ENCODE assay signal across 22 cellular contexts in the genomic region with DNA sequence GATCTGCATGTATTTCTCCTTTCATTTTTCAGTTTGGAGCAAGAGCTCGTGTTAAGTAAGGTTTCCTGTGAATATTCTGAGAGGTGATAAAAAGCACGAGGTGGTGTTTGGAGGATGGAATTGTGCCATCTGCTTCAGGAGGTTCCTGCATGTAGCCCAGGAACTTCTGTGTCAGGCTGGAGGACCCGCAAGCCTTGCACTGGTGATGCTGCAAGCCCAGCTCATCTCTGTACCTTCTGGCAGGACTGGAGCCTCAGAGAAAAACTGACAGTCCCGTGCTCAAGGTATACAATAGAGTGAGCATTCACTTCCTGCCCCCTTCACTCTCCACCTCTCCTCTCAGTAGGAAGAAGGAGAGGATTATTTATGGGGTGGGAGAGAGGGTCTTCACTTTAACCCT.
DNase-seq lines count a peak whose midpoint lies in the region; ATAC-seq, FAIRE-seq and TF ChIP-seq lines count a peak whose summit lies in the region.
"Had no signal": no experiment of that assay in that cellular context is flagged by ENCODE, and none has a peak within 500 bp of the region (broad histone marks: within the 10 kb centered on the region; RNA-seq: fewer than 3 reads in every experiment).

No MANE protein-coding gene starts in this region.

- no peak overlapping the region for H3K9ac ChIP-seq in astrocyte (ENCODE audit: low read length)
- H3K9ac ChIP-seq: KMS-11 had no signal

- no peaks in the 10 kb centered on the region for H3K79me2 ChIP-seq in astrocyte (ENCODE audit: insufficient read depth, low read length)

- H3K9me3 Mint-ChIP-seq in T-helper 1 cell treated with Interleukin-12 subunit alpha and Interleukin-12 subunit beta and Interleukin-4 antibody, amounts not matched to agents 30 μg/mL and 1 μg/mL, for 36 hours: no peaks in the 10 kb centered on the region
- H3K9me3 Mint-ChIP-seq in astrocyte (ENCODE audit: unreplicated experiment) (peaks cover 3% of the 10 kb centered on the region), mesothelial cell of epicardium (peaks cover 13% of the 10 kb centered on the region)

- H3K4me3 ChIP-seq in astrocyte (ENCODE audit: insufficient read depth, low read depth, low read length) (no peak overlapping the region), sigmoid colon (no peak overlapping the region), upper lobe of right lung (no peak overlapping the region)

- DNase-seq in T-helper 1 cell (no peak), astrocyte (ENCODE audit: low read depth) (no peak), mesothelial cell of epicardium (ENCODE audit: low spot score in 2 of 2, unreplicated experiment in 2 of 2) (no peak), sigmoid colon (no peak), upper lobe of right lung (no peak), GM19240 (ENCODE audit: insufficient read length, low spot score) (no peak), C1 segment of cervical spinal cord (lab: John Stamatoyannopoulos, UW) (no peak)
- DNase-seq: 8988T; Caco-2; CD4-positive, CD25-positive, alpha-beta regulatory T cell; DMS53; EL; MV-4-11; NCI-H1694 treated with DMSO at 0.1 percent for 48 hours; NCI-H774; OCI-M1; SHP77 treated with DMSO at 0.1 percent for 48 hours had no signal

- 62 to 73% methylated on average over 4 of the region's 4 CpGs for WGBS in sigmoid colon, 2 donors

- H3K27ac ChIP-seq in astrocyte (ENCODE audit: low read depth, low read length) (no peak overlapping the region), sigmoid colon (peak overlapping the region in 3 of 4 donors; percentile 34 to 45 (median 44)), upper lobe of right lung (no peak overlapping the region)
- H3K27ac ChIP-seq: KMS-11 had no signal

- no peak overlapping the region for H3K4me2 ChIP-seq in astrocyte (ENCODE audit: low read length)
- H3K4me2 ChIP-seq: KMS-11 had no signal

- no peak overlapping the region for H3K4me3 Mint-ChIP-seq in T-helper 1 cell treated with Interleukin-12 subunit alpha and Interleukin-12 subunit beta and Interleukin-4 antibody, amounts not matched to agents 30 μg/mL and 1 μg/mL, for 36 hours
- H3K4me3 Mint-ChIP-seq in astrocyte (ENCODE audit: unreplicated experiment): peak overlapping the region; percentile 14
- H3K4me3 Mint-ChIP-seq in mesothelial cell of epicardium: no peak overlapping the region
- H3K4me3 Mint-ChIP-seq: B cell; CD4-positive, CD25-positive, alpha-beta regulatory T cell had no signal

- TF ChIP-seq CTCF in astrocyte (IDR thresholded peaks at IDR 0.05; ENCODE audit: insufficient read depth, low read depth, low read length): no peak
- TF ChIP-seq CTCF in mesothelial cell of epicardium (IDR thresholded peaks at IDR 0.05; ENCODE audit: unreplicated experiment): no peak
- no peak for TF ChIP-seq CTCF in sigmoid colon (IDR thresholded peaks at IDR 0.05)
- TF ChIP-seq CTCF in upper lobe of right lung (IDR thresholded peaks at IDR 0.05): no peak

- no peaks in the 10 kb centered on the region for H4K20me1 ChIP-seq in astrocyte (ENCODE audit: insufficient read depth, low read length)

- no peak overlapping the region for H2AFZ ChIP-seq in astrocyte (ENCODE audit: low read depth, low read length)

- no peak for ATAC-seq in upper lobe of right lung

- intact Hi-C loops in sigmoid colon (cut with DNase I) (loop anchor here (10.0 kb wide), 2 partner anchors 242 to 798 kb away; partner anchors contain the start of genes CCDC6 and RHOBTB1), upper lobe of right lung (cut with DNase I) (no loop called here)

- H3K4me1 Mint-ChIP-seq in T-helper 1 cell treated with Interleukin-12 subunit alpha and Interleukin-12 subunit beta and Interleukin-4 antibody, amounts not matched to agents 30 μg/mL and 1 μg/mL, for 36 hours (ENCODE audit: low read depth): peaks cover 2% of the 10 kb centered on the region
- H3K4me1 Mint-ChIP-seq in astrocyte (ENCODE audit: low read depth, unreplicated experiment) (peaks cover 5% of the 10 kb centered on the region), mesothelial cell of epicardium (peaks cover 36% of the 10 kb centered on the region)
- H3K4me1 Mint-ChIP-seq: B cell; CD4-positive, CD25-positive, alpha-beta regulatory T cell had no signal

- H3K9me3 ChIP-seq in astrocyte (ENCODE audit: insufficient read depth, low read depth, low read length) (no peaks in the 10 kb centered on the region), sigmoid colon (no peaks in the 10 kb centered on the region), upper lobe of right lung (no peaks in the 10 kb centered on the region)

- peak overlapping the region; percentile 7 for H3K27ac Mint-ChIP-seq in T-helper 1 cell treated with Interleukin-12 subunit alpha and Interleukin-12 subunit beta and Interleukin-4 antibody, amounts not matched to agents 30 μg/mL and 1 μg/mL, for 36 hours
- no peak overlapping the region for H3K27ac Mint-ChIP-seq in astrocyte (ENCODE audit: unreplicated experiment)
- H3K27ac Mint-ChIP-seq in mesothelial cell of epicardium: peak overlapping the region; percentile 81
- H3K27ac Mint-ChIP-seq: B cell; CD4-positive, CD25-positive, alpha-beta regulatory T cell had no signal

- H3K4me1 ChIP-seq in astrocyte (ENCODE audit: insufficient read depth, low read length): peaks cover 12% of the 10 kb centered on the region
- peaks cover 0 to 40% (median 35%) of the 10 kb centered on the region in 4 donors for H3K4me1 ChIP-seq in sigmoid colon
- H3K4me1 ChIP-seq in upper lobe of right lung: peaks cover 10% of the 10 kb centered on the region

- H3K27me3 ChIP-seq in astrocyte (ENCODE audit: insufficient read depth, low read length) (no peaks in the 10 kb centered on the region), sigmoid colon (no peaks in the 10 kb centered on the region), upper lobe of right lung (no peaks in the 10 kb centered on the region)

- H3K36me3 Mint-ChIP-seq in T-helper 1 cell treated with Interleukin-12 subunit alpha and Interleukin-12 subunit beta and Interleukin-4 antibody, amounts not matched to agents 30 μg/mL and 1 μg/mL, for 36 hours (ENCODE audit: low read depth): peaks cover 33% of the 10 kb centered on the region
- H3K36me3 Mint-ChIP-seq in astrocyte (ENCODE audit: low read depth, unreplicated experiment) (peaks cover 3% of the 10 kb centered on the region), mesothelial cell of epicardium (peaks cover 29% of the 10 kb centered on the region)
- H3K36me3 Mint-ChIP-seq: CD4-positive, CD25-positive, alpha-beta regulatory T cell had no signal

- FAIRE-seq in astrocyte (lab: Jason Lieb, UNC): no peak
- FAIRE-seq: GM12891, H1 had no signal

- TF ChIP-seq EP300 in sigmoid colon (IDR thresholded peaks at IDR 0.05): no peak

- no peak for TF ChIP-seq POLR2A in sigmoid colon (IDR thresholded peaks at IDR 0.05)

- H3K27me3 Mint-ChIP-seq in T-helper 1 cell treated with Interleukin-12 subunit alpha and Interleukin-12 subunit beta and Interleukin-4 antibody, amounts not matched to agents 30 μg/mL and 1 μg/mL, for 36 hours (ENCODE audit: low read depth): no peaks in the 10 kb centered on the region
- no peaks in the 10 kb centered on the region for H3K27me3 Mint-ChIP-seq in astrocyte (ENCODE audit: low read depth, unreplicated experiment)
- no peaks in the 10 kb centered on the region for H3K27me3 Mint-ChIP-seq in mesothelial cell of epicardium (ENCODE audit: low read depth)
- H3K27me3 Mint-ChIP-seq: B cell; CD4-positive, CD25-positive, alpha-beta regulatory T cell had no signal

- H3K36me3 ChIP-seq in astrocyte (ENCODE audit: insufficient read depth, low read length) (no peaks in the 10 kb centered on the region), sigmoid colon (no peaks in the 10 kb centered on the region), upper lobe of right lung (no peaks in the 10 kb centered on the region)

Comparison
In these comparisons a context has a peak if more than half of its experiments do, and no peak if none do; other contexts are left out.
1. H3K27ac ChIP-seq: peak in sigmoid colon (3 of 4); none in astrocyte (single experiment) and upper lobe of right lung (single experiment).